In the genomic region with DNA sequence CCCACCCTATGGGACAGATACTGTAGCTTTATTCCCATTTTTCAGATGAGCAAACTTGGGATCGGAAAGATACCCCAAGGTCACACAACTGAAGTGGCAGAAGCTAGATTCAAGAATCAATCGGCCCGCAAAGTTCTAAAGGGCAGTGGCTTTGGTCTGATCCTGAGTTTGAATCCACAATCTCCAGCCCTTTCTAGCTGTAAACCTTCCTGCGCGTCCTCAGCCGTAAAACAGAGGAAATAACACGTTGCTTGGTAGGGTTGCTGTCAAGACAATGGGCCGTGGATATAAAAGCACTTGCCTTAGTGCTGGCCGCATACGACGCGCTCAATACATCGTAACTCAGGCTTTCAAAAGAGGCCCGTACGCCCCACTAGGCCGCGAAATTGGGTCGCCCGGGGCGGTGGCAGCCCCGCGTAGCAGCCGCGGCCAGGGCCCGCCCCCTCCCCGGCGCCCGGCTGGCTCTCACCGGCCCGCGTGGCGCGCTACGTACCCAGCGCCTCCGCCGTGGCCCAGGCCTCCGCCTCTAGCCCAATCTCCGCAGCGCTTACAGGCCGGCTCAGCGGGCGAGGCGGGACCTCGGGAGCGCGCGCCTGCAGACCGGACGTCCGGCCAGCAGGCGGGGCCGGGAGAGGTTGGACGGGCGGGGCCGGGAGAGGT, we compare ENCODE assay signal across 8 cellular contexts. TPM values are rescaled to one million over a fixed set of nuclear protein-coding genes. Genes with fewer than 3 reads are reported as not detected.
DNase-seq lines count a peak whose midpoint lies in the region; ATAC-seq, FAIRE-seq and TF ChIP-seq lines count a peak whose summit lies in the region.

A gene with protein sequence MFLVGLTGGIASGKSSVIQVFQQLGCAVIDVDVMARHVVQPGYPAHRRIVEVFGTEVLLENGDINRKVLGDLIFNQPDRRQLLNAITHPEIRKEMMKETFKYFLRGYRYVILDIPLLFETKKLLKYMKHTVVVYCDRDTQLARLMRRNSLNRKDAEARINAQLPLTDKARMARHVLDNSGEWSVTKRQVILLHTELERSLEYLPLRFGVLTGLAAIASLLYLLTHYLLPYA (minus strand): TSS at position 573 of the 660 bp plus-strand sequence. CDS start 16,747 bp downstream, outside the sequence.

- peaks cover 37% of the 10 kb centered on the region for H3K79me2 ChIP-seq in HepG2 (ENCODE audit: insufficient read depth, low read length)

- intact Hi-C loops in dendritic cell treated with granulocyte-macrophage colony-stimulating factor and Interleukin-4, amounts not matched to agents 40 ng/mL and 50 ng/mL, for 4 days (cut with micrococcal nuclease) = no loop called here
- intact Hi-C loops in HepG2 (cut with micrococcal nuclease; ENCODE audit: unreplicated experiment) = loop anchor here (5.0 kb wide), 1 partner anchor 376 kb away; no protein-coding TSS in a partner anchor

- in situ Hi-C loops in HepG2 (cut with HindIII; ENCODE audit: extremely low pct_ligation_motif_present, low pct_unique_long_range_greater_than_20kb) = no loop called here

- peak within 1 kb of the TSS; percentile 98 for H3K9ac ChIP-seq in HepG2 (ENCODE audit: insufficient read depth, low read depth, low read length)

- no peak for TF ChIP-seq EP300 in HepG2 (IDR thresholded peaks at IDR 0.05; ENCODE audit: low read depth in 2 of 2, low read length in 2 of 2)
- no peak for TF ChIP-seq EP300 in HepG2 (CRISPR knock-in tag; IDR thresholded peaks at IDR 0.05; ENCODE audit: borderline replicate concordance)

- TF ChIP-seq CTCF in BJ (IDR thresholded peaks at IDR 0.05; ENCODE audit: insufficient read depth, low read depth, low read length) (no peak), HepG2 (CRISPR knock-in tag; IDR thresholded peaks at IDR 0.05) (no peak)

- no peaks in the 10 kb centered on the region for H3K27me3 Mint-ChIP-seq in dendritic cell treated with granulocyte-macrophage colony-stimulating factor and Interleukin-4, amounts not matched to agents 40 ng/mL and 50 ng/mL, for 4 days

- DNase-seq in BJ (ENCODE audit: low read depth) (peak; percentile 75), NCI-H69 (lab: John Stamatoyannopoulos, UW) (peak; percentile 99), HepG2 (ENCODE audit: low spot score) (peak; percentile 92)
- DNase-seq in activated CD4-positive, alpha-beta T cell treated with anti-CD3 and anti-CD28 coated beads, Interleukin-2, amount 50 U/mL, for 24 hours (ENCODE audit: low read depth in 1 of 2, low spot score in 1 of 2) = peak; percentile 82 to 85
- peak; percentile 86 to 87 for DNase-seq in stimulated activated CD4-positive, alpha-beta T cell treated with anti-CD3 and anti-CD28 coated beads, Interleukin-2, amount 100 ng/mL, for 48 hours

- H3K27me3 ChIP-seq in BJ (ENCODE audit: control insufficient read depth, insufficient read depth, low read length) (no peaks in the 10 kb centered on the region), HepG2 (ENCODE audit: control insufficient read depth in 1 of 2, insufficient read depth in 2 of 2, low read length in 2 of 2) (no peaks in the 10 kb centered on the region; a peak in 1 of 5 replicates)

- no peaks in the 10 kb centered on the region for H3K9me3 ChIP-seq in HepG2 (ENCODE audit: low read length)

- H3K4me1 ChIP-seq in HepG2 (ENCODE audit: insufficient read depth, low read length) = peaks cover 59% of the 10 kb centered on the region

- peak within 1 kb of the TSS; percentile 90 for H3K27ac Mint-ChIP-seq in dendritic cell treated with granulocyte-macrophage colony-stimulating factor and Interleukin-4, amounts not matched to agents 40 ng/mL and 50 ng/mL, for 4 days

- H2AFZ ChIP-seq in HepG2 (ENCODE audit: low read length) = peak within 1 kb of the TSS; percentile 22

- H3K36me3 Mint-ChIP-seq in dendritic cell treated with granulocyte-macrophage colony-stimulating factor and Interleukin-4, amounts not matched to agents 40 ng/mL and 50 ng/mL, for 4 days (ENCODE audit: low read depth) = peaks cover 2% of the 10 kb centered on the region

- peak; percentile 75 to 76 for TF ChIP-seq POLR2A in HepG2 (IDR thresholded peaks at IDR 0.05; ENCODE audit: insufficient read depth in 1 of 2, low read depth in 2 of 2, low read length in 2 of 2)

- TSS peak; percentile 76 for BruUV-seq in HepG2 (replicated peaks; lab: Mats Ljungman, UMichigan)

- H3K4me3 ChIP-seq in BJ (ENCODE audit: low read depth, low read length) (peak within 1 kb of the TSS; percentile 67), HepG2 (replicated peaks in 1 of 3; ENCODE audit: insufficient read depth in 1 of 3, low read depth in 2 of 3, low read length in 3 of 3) (peak within 1 kb of the TSS; percentile 81 to 89 (median 84))

- H4K20me1 ChIP-seq in HepG2 (ENCODE audit: insufficient read depth, low read length) = no peaks in the 10 kb centered on the region

- POLR2A ChIA-PET in BJ (lab: Charles Lee) = interaction anchor here (0.5 kb wide), 1 partner anchor 216 kb away, joined by 3 read pairs; no protein-coding TSS in a partner anchor
- POLR2A ChIA-PET in HepG2 (lab: Yijun Ruan, JAX) = interaction anchor here (0.8 to 4.2 kb wide), 12 partner anchors 9 to 152 kb away, joined by 3 to 74 read pairs (median 5); a partner anchor contains a TSS

- FAIRE-seq in HepG2 (lab: Jason Lieb, UNC) = peak; percentile 26

- H3K4me2 ChIP-seq in HepG2 (ENCODE audit: low read depth, low read length) = peak within 1 kb of the TSS; percentile 98

- peak within 1 kb of the TSS; percentile 84 for H3K4me3 Mint-ChIP-seq in dendritic cell treated with granulocyte-macrophage colony-stimulating factor and Interleukin-4, amounts not matched to agents 40 ng/mL and 50 ng/mL, for 4 days

- ATAC-seq in GM19351 (IDR thresholded peaks at IDR 0.05; ENCODE audit: unreplicated experiment) = peak; percentile 90
- ATAC-seq in HG03521 (IDR thresholded peaks at IDR 0.05; ENCODE audit: unreplicated experiment) = peak; percentile 98
- peak; percentile 99 for ATAC-seq in HepG2

- TF ChIP-seq RAD21 in HepG2 (CRISPR knock-in tag; IDR thresholded peaks at IDR 0.05) = peak; percentile 58; the same call in 1 of the 2 replicates

- peaks cover 26% of the 10 kb centered on the region for H3K4me1 Mint-ChIP-seq in dendritic cell treated with granulocyte-macrophage colony-stimulating factor and Interleukin-4, amounts not matched to agents 40 ng/mL and 50 ng/mL, for 4 days (ENCODE audit: low read depth)

- WGBS in HepG2 (ENCODE audit: low lambda C conversion rate) = under 1% methylated on average over 33 of the region's 56 CpGs

- CTCF ChIA-PET in BJ (lab: Yijun Ruan, JAX) = interaction anchor here (0.8 to 1.2 kb wide), 5 partner anchors 16 to 98 kb away, joined by 3 to 6 read pairs (median 4); a partner anchor contains a TSS
- CTCF ChIA-PET in HepG2 (lab: Yijun Ruan, JAX; ENCODE audit: low intra/inter-chr PET ratio, low total read pairs) = no interaction called here

- H3K36me3 ChIP-seq in BJ (ENCODE audit: control insufficient read depth, insufficient read depth, low read length) (no peaks in the 10 kb centered on the region), HepG2 (replicated peaks in 1 of 2; ENCODE audit: control insufficient read depth in 1 of 2, insufficient read depth in 2 of 2, low read length in 2 of 2) (no peaks in the 10 kb centered on the region)

- peak within 1 kb of the TSS; percentile 94 for H3K27ac ChIP-seq in HepG2 (ENCODE audit: extremely low read length, insufficient read depth, low read length)

- H3K9me3 Mint-ChIP-seq in dendritic cell treated with granulocyte-macrophage colony-stimulating factor and Interleukin-4, amounts not matched to agents 40 ng/mL and 50 ng/mL, for 4 days = no peaks in the 10 kb centered on the region

TF ChIP-seq in HepG2, 621 proteins besides CTCF, POLR2A, EP300 and RAD21 (continues in another document):
- TF ChIP-seq ZNF614 (CRISPR knock-in tag; IDR thresholded peaks at IDR 0.05; ENCODE audit: borderline replicate concordance) = no peak
- TF ChIP-seq, protein P1, sequence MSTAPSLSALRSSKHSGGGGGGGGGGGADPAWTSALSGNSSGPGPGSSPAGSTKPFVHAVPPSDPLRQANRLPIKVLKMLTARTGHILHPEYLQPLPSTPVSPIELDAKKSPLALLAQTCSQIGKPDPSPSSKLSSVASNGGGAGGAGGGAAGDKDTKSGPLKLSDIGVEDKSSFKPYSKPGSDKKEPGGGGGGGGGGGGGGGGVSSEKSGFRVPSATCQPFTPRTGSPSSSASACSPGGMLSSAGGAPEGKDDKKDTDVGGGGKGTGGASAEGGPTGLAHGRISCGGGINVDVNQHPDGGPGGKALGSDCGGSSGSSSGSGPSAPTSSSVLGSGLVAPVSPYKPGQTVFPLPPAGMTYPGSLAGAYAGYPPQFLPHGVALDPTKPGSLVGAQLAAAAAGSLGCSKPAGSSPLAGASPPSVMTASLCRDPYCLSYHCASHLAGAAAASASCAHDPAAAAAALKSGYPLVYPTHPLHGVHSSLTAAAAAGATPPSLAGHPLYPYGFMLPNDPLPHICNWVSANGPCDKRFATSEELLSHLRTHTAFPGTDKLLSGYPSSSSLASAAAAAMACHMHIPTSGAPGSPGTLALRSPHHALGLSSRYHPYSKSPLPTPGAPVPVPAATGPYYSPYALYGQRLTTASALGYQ (CRISPR knock-in tag; IDR thresholded peaks at IDR 0.05) = no peak

RNA-seq across cellular contexts. Expression of the gene that starts here (rescaled TPM):
- 25.4 and 44.2 TPM in 2 replicates for polyA plus RNA-seq in BJ (2011; rRNA removed)
- 41.9 and 63.6 TPM in 2 replicates for polyA minus RNA-seq in BJ (2011; rRNA and poly(A)+ RNA removed)
- total RNA-seq in HepG2 (2016; rRNA removed; fragmentation: Illumina TruSeq; extraction: Trizol) = 29.2 and 31.1 TPM in 2 replicates
- 17.8 and 18.9 TPM in 2 replicates for total RNA-seq in HepG2 (2016; cell fraction: cytosol; rRNA removed; fragmentation: Illumina TruSeq; extraction: Trizol; ENCODE audit: low read depth)
- total RNA-seq in HepG2 (2016; cell fraction: insoluble cytoplasmic fraction; rRNA removed; fragmentation: Illumina TruSeq; extraction: Trizol) = 29.3 and 30.4 TPM in 2 replicates
- total RNA-seq in HepG2 (2016; cell fraction: membrane; rRNA removed; fragmentation: Illumina TruSeq; extraction: Trizol) = 31.0 and 36.7 TPM in 2 replicates
- total RNA-seq in HepG2 (2016; cell fraction: nucleus; rRNA removed; fragmentation: Illumina TruSeq; extraction: Trizol) = 13.3 and 14.3 TPM in 2 replicates
- polyA plus RNA-seq in HepG2 (2011; rRNA removed) = 25.9 and 30.2 TPM in 2 replicates
- 27.0 and 35.9 TPM in 2 replicates for polyA plus RNA-seq in HepG2 (2011; cell fraction: cytosol; rRNA removed)
- polyA plus RNA-seq in HepG2 (2011; cell fraction: nucleus; rRNA removed) = 35.9 and 42.1 TPM in 2 replicates
- polyA plus RNA-seq in HepG2 (2012) = 21.9 and 25.6 TPM in 2 replicates
- 14.2 and 18.1 TPM in 2 replicates for polyA plus RNA-seq in HepG2 (2016; cell fraction: cytosol; fragmentation: Illumina TruSeq; extraction: Trizol; ENCODE audit: low read depth)
- polyA plus RNA-seq in HepG2 (2016; cell fraction: insoluble cytoplasmic fraction; fragmentation: Illumina TruSeq; extraction: Trizol; ENCODE audit: low read depth) = 30.0 and 35.6 TPM in 2 replicates
- 26.8 and 28.1 TPM in 2 replicates for polyA plus RNA-seq in HepG2 (2016; cell fraction: membrane; fragmentation: Illumina TruSeq; extraction: Trizol; ENCODE audit: low read depth)
- 28.5 and 31.2 TPM in 2 replicates for polyA plus RNA-seq in HepG2 (2016; cell fraction: nucleus; fragmentation: Illumina TruSeq; extraction: Trizol; ENCODE audit: insufficient read depth, low read depth)
- polyA minus RNA-seq in HepG2 (2011; rRNA and poly(A)+ RNA removed; ENCODE audit: low replicate concordance) = 34.7 and 107 TPM in 2 replicates
- polyA minus RNA-seq in HepG2 (2011; cell fraction: cytosol; rRNA and poly(A)+ RNA removed) = 36.1 and 39.1 TPM in 2 replicates
- polyA minus RNA-seq in HepG2 (2011; cell fraction: nucleus; rRNA and poly(A)+ RNA removed) = 14.9 and 19.5 TPM in 2 replicates

Comparison
In these comparisons a context has a peak if more than half of its experiments do, and no peak if none do; other contexts are left out.
1. Peak in every context shown above with its lines: DNase-seq, ATAC-seq, H3K4me3 ChIP-seq and H3K27ac ChIP-seq.